Comparison of ENCODE assay signal across 2 cellular contexts in genomic region chr7:140659727-140660396, GRCh38.
TF ChIP-seq lines count a peak whose summit lies in the region.

No MANE protein-coding gene starts in this region.

TF ChIP-seq in IMR-90, 13 proteins besides CTCF, POLR2A, EP300 and RAD21:
- no peak for TF ChIP-seq MXI1 (IDR thresholded peaks at IDR 0.05; ENCODE audit: borderline replicate concordance, low read depth, low read length)
- TF ChIP-seq MAZ (IDR thresholded peaks at IDR 0.05; ENCODE audit: borderline replicate concordance, low read depth, low read length): no peak
- TF ChIP-seq, protein P1, sequence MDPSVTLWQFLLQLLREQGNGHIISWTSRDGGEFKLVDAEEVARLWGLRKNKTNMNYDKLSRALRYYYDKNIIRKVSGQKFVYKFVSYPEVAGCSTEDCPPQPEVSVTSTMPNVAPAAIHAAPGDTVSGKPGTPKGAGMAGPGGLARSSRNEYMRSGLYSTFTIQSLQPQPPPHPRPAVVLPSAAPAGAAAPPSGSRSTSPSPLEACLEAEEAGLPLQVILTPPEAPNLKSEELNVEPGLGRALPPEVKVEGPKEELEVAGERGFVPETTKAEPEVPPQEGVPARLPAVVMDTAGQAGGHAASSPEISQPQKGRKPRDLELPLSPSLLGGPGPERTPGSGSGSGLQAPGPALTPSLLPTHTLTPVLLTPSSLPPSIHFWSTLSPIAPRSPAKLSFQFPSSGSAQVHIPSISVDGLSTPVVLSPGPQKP (IDR thresholded peaks at IDR 0.05; ENCODE audit: borderline replicate concordance, low read depth, low read length): no peak
- TF ChIP-seq CEBPB (IDR thresholded peaks at IDR 0.05; ENCODE audit: low read depth, low read length): no peak
- no peak for TF ChIP-seq FOS (IDR thresholded peaks at IDR 0.05; ENCODE audit: low read depth, low read length)
- TF ChIP-seq RCOR1 (IDR thresholded peaks at IDR 0.05; ENCODE audit: insufficient replicate concordance, low read length): no peak
- TF ChIP-seq, protein P2, sequence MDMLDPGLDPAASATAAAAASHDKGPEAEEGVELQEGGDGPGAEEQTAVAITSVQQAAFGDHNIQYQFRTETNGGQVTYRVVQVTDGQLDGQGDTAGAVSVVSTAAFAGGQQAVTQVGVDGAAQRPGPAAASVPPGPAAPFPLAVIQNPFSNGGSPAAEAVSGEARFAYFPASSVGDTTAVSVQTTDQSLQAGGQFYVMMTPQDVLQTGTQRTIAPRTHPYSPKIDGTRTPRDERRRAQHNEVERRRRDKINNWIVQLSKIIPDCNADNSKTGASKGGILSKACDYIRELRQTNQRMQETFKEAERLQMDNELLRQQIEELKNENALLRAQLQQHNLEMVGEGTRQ (IDR thresholded peaks at IDR 0.05; ENCODE audit: low read depth, low read length): no peak
- no peak for TF ChIP-seq NFE2L2 (IDR thresholded peaks at IDR 0.05; ENCODE audit: low read depth, low read length)
- TF ChIP-seq BHLHE40 (IDR thresholded peaks at IDR 0.05; ENCODE audit: low read depth, low read length): no peak
- TF ChIP-seq MAFK (IDR thresholded peaks at IDR 0.05; ENCODE audit: low read depth, low read length): no peak
- TF ChIP-seq RFX5 (IDR thresholded peaks at IDR 0.05; ENCODE audit: low read depth, low read length): no peak

TF ChIP-seq in SK-N-SH, 30 proteins besides CTCF, POLR2A, EP300 and RAD21:
- TF ChIP-seq, protein P3, sequence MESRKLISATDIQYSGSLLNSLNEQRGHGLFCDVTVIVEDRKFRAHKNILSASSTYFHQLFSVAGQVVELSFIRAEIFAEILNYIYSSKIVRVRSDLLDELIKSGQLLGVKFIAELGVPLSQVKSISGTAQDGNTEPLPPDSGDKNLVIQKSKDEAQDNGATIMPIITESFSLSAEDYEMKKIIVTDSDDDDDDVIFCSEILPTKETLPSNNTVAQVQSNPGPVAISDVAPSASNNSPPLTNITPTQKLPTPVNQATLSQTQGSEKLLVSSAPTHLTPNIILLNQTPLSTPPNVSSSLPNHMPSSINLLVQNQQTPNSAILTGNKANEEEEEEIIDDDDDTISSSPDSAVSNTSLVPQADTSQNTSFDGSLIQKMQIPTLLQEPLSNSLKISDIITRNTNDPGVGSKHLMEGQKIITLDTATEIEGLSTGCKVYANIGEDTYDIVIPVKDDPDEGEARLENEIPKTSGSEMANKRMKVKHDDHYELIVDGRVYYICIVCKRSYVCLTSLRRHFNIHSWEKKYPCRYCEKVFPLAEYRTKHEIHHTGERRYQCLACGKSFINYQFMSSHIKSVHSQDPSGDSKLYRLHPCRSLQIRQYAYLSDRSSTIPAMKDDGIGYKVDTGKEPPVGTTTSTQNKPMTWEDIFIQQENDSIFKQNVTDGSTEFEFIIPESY (IDR thresholded peaks at IDR 0.05; ENCODE audit: borderline replicate concordance, low read depth): no peak
- TF ChIP-seq RXRA (IDR thresholded peaks at IDR 0.05; ENCODE audit: borderline replicate concordance, low read depth): no peak
- no peak for TF ChIP-seq GABPA (IDR thresholded peaks at IDR 0.05; ENCODE audit: low read depth)
- no peak for TF ChIP-seq NFIC (IDR thresholded peaks at IDR 0.05; ENCODE audit: borderline replicate concordance)
- TF ChIP-seq RCOR1 (IDR thresholded peaks at IDR 0.05; ENCODE audit: low read length): no peak
- TF ChIP-seq, protein P2 (IDR thresholded peaks at IDR 0.05; ENCODE audit: borderline replicate concordance, low read depth, low read length): no peak
